In genomic region chr12:752673-753400, GRCh38 we compare ENCODE assay signal across 8 cellular contexts.
DNase-seq lines count a peak whose midpoint lies in the region; ATAC-seq and TF ChIP-seq lines count a peak whose summit lies in the region.

No MANE protein-coding gene starts in this region.

- peaks cover 51% of the 10 kb centered on the region for H4K20me1 ChIP-seq in BLaER1

- H3K27ac ChIP-seq in BLaER1 (peak overlapping the region; percentile 89), SK-N-MC (peak overlapping the region; percentile 57; the same call in 1 of the 2 replicates), brain microvascular endothelial cell (peak overlapping the region; percentile 55), iPS-20b (ENCODE audit: low read length) (no peak overlapping the region)

- peak overlapping the region; percentile 89 for H3K4me2 ChIP-seq in BLaER1

- H3K36me3 ChIP-seq in BLaER1 (peaks cover 4% of the 10 kb centered on the region; the same call in 1 of the 2 replicates), SK-N-MC (ENCODE audit: insufficient read depth, low read length) (no peaks in the 10 kb centered on the region), brain microvascular endothelial cell (replicated peaks) (no peaks in the 10 kb centered on the region), iPS-20b (ENCODE audit: insufficient read depth, low read depth, low read length) (no peaks in the 10 kb centered on the region)

- peak overlapping the region; percentile 96 for H3K4me3 ChIP-seq in BLaER1
- peak overlapping the region; percentile 80 for H3K4me3 ChIP-seq in SK-N-MC
- peak overlapping the region; percentile 80 for H3K4me3 ChIP-seq in brain microvascular endothelial cell (ENCODE audit: low read depth, low read length)
- H3K4me3 ChIP-seq in iPS-20b (ENCODE audit: low read length), result peak overlapping the region; percentile 94

- peak overlapping the region; percentile 94 for H3K9ac ChIP-seq in BLaER1
- H3K9ac ChIP-seq in SK-N-MC (ENCODE audit: insufficient read length), result peak overlapping the region; percentile 81
- H3K9ac ChIP-seq in iPS-20b (ENCODE audit: low read depth, low read length), result peak overlapping the region; percentile 77; the same call in 1 of the 2 replicates

- no peak for DNase-seq in SK-N-MC (ENCODE audit: low read depth, low spot score)
- DNase-seq in brain microvascular endothelial cell, result peak; percentile 18
- peak; percentile 45 to 49 for DNase-seq in stimulated activated CD4-positive, alpha-beta T cell treated with anti-CD3 and anti-CD28 coated beads, Interleukin-2, amount 100 ng/mL, for 24 hours
- DNase-seq in NCI-H446 treated with DMSO at 0.1 percent for 48 hours (lab: John Stamatoyannopoulos, UW), result no peak

- in situ Hi-C loops in brain microvascular endothelial cell (cut with HindIII; ENCODE audit: low pct_ligation_motif_present, low sequenced_read_pairs), result no loop called here

- H3K4me1 ChIP-seq in BLaER1 (peaks cover 47% of the 10 kb centered on the region), iPS-20b (ENCODE audit: insufficient read depth, low read length) (peaks cover 4% of the 10 kb centered on the region; the same call in 1 of the 2 replicates)

- no peaks in the 10 kb centered on the region for H3K9me3 ChIP-seq in BLaER1
- H3K9me3 ChIP-seq in SK-N-MC (ENCODE audit: low read depth, low read length), result no peaks in the 10 kb centered on the region
- H3K9me3 ChIP-seq in iPS-20b (ENCODE audit: insufficient read depth, low read depth, low read length), result no peaks in the 10 kb centered on the region

- no peak for TF ChIP-seq CTCF in brain microvascular endothelial cell (IDR thresholded peaks at IDR 0.05; ENCODE audit: low read depth, low read length, missing control alignments)

- peak; percentile 23 for ATAC-seq in GM18868 (IDR thresholded peaks at IDR 0.05; ENCODE audit: unreplicated experiment)
- ATAC-seq in HG03103 (IDR thresholded peaks at IDR 0.05; ENCODE audit: low read depth, unreplicated experiment), result peak; percentile 14

- no peaks in the 10 kb centered on the region for H3K27me3 ChIP-seq in BLaER1
- no peaks in the 10 kb centered on the region for H3K27me3 ChIP-seq in brain microvascular endothelial cell (replicated peaks)
- no peaks in the 10 kb centered on the region for H3K27me3 ChIP-seq in iPS-20b (ENCODE audit: insufficient read depth, low read length)

Comparison
In these comparisons a context has a peak if more than half of its experiments do, and no peak if none do; other contexts are left out.
1. DNase-seq: peak in brain microvascular endothelial cell (single experiment) and stimulated activated CD4-positive, alpha-beta T cell treated with anti-CD3 and anti-CD28 coated beads, Interleukin-2, amount 100 ng/mL, for 24 hours (2 of 2); none in SK-N-MC (single experiment) and NCI-H446 treated with DMSO at 0.1 percent for 48 hours (single experiment).
2. Peak in every context shown above with its lines, with median percentiles within 50 percentile points of each other: H3K4me3 ChIP-seq and H3K9ac ChIP-seq.